1 cellular context compared by ENCODE assay signal in genomic region chr3:69091389-69092029, GRCh38.
TF ChIP-seq lines count a peak whose summit lies in the region.

No MANE protein-coding gene starts in this region.

TF ChIP-seq in GM12878, 131 proteins besides CTCF, POLR2A, EP300 and RAD21:
- TF ChIP-seq KAT2A (conservative IDR thresholded peaks at IDR 0.05; ENCODE audit: control insufficient read depth, low read depth, low read length) (no peak), PML (IDR thresholded peaks at IDR 0.05; ENCODE audit: low read length) (peak; percentile 32; the same call in 1 of the 2 replicates), RELB (IDR thresholded peaks at IDR 0.05; ENCODE audit: low read depth) (0 out of 2 replicates have a peak, but pooled peaks have one; percentile 44), RAD51 (IDR thresholded peaks at IDR 0.05) (no peak), PRDM15 (CRISPR knock-in tag; IDR thresholded peaks at IDR 0.05) (no peak), CREB1 (IDR thresholded peaks at IDR 0.05; ENCODE audit: low read depth) (no peak), MTA2 (IDR thresholded peaks at IDR 0.05; ENCODE audit: low read depth) (peak; percentile 19; the same call in 1 of the 2 replicates), SUPT20H (IDR thresholded peaks at IDR 0.05; ENCODE audit: borderline replicate concordance, control insufficient read depth, low read depth, low read length) (no peak), CEBPB (IDR thresholded peaks at IDR 0.05; ENCODE audit: borderline replicate concordance in 1 of 2, low read depth in 2 of 2, low read length in 2 of 2) (no peak), HDGF (IDR thresholded peaks at IDR 0.05) (no peak), ZNF384 (IDR thresholded peaks at IDR 0.05; ENCODE audit: borderline replicate concordance, low read depth, low read length) (peak; percentile 33; the same call in 1 of the 2 replicates), NFIC (IDR thresholded peaks at IDR 0.05; ENCODE audit: low read depth, low read length) (peak; percentile 85), POLR2AphosphoS5 (IDR thresholded peaks at IDR 0.05; ENCODE audit: low read length) (no peak), JUNB (IDR thresholded peaks at IDR 0.05) (peak; percentile 90), NR2F1 (conservative IDR thresholded peaks at IDR 0.05) (peak; percentile 79)
